8 cellular contexts compared by ENCODE assay signal in the genomic region with DNA sequence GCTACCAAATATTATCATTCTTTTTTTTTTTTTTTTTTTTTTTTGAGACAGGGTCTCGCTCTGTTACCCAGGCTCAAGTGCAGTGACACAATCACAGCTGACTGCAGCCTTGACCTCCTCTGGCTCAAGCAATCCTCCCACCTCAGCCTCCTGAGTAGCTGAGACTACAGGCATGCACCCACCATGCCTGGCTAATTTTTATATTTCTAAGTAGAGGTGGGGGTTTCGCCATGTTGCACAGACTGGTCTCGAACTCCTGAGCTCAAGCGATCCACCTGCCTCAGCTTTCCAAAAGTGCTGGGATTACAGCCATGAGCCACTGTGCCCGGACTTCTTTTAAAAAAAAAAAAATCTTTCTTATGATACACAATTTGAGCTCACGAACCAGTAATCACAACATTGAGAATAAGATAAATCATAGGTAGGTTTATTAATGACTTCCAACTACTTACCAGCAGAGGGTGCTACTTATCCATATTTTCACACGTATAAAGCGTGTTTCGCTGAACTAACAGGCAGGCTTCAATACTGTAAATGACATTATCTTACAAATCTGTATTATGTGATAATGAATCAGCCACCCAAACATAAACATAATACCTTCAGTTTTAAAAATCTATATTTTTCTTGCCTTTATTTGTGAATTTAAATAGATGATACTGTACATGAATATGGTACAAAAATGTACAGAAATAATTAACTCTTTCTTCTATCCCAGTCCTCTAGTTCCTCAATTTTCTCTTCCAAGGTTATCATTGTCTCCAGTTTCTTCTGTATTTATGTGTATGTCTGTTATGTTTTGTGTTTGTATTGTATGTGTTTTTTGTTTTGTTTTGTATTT. TPM values are rescaled to one million over a fixed set of nuclear protein-coding genes. Genes with fewer than 3 reads are reported as not detected.
DNase-seq lines count a peak whose midpoint lies in the region; ATAC-seq, FAIRE-seq and TF ChIP-seq lines count a peak whose summit lies in the region.

No MANE protein-coding gene starts in this region.

- 19% methylated on average over 9 of the region's 9 CpGs for WGBS in HepG2 (ENCODE audit: low lambda C conversion rate)
- WGBS in upper lobe of left lung, 2 donors, result 33 to 37% methylated on average over 8 to 9 of the region's 9 CpGs

- H3K4me1 ChIP-seq in OCI-LY1 (ENCODE audit: insufficient read depth, low read length, severe bottlenecking), result peaks cover 49% of the 10 kb centered on the region
- no peaks in the 10 kb centered on the region for H3K4me1 ChIP-seq in HepG2 (ENCODE audit: insufficient read depth, low read length)
- H3K4me1 ChIP-seq in upper lobe of left lung, result no peaks in the 10 kb centered on the region

- FAIRE-seq in HepG2 (lab: Jason Lieb, UNC), result peak; percentile 74

- DNase-seq in COLO829 (ENCODE audit: low spot score) (peak; percentile 69), GM19238 (ENCODE audit: insufficient read length, low spot score) (peak; percentile 19), KBM-7 (peak; percentile 72), choroid plexus epithelial cell (ENCODE audit: low read depth) (peak; percentile 84), HepG2 (ENCODE audit: low spot score) (peak; percentile 45), upper lobe of left lung (no peak)
- no peak for DNase-seq in activated CD8-positive, alpha-beta memory T cell treated with anti-CD3 and anti-CD28 coated beads, Interleukin-2, amount 50 U/mL, for 4 hours

- TF ChIP-seq POLR2A in HepG2 (IDR thresholded peaks at IDR 0.05; ENCODE audit: insufficient read depth in 1 of 2, low read depth in 2 of 2, low read length in 2 of 2), result no peak
- TF ChIP-seq POLR2A in upper lobe of left lung (IDR thresholded peaks at IDR 0.05), result no peak

- no TSS peak for BruUV-seq in HepG2 (replicated peaks; lab: Mats Ljungman, UMichigan)

- H3F3A ChIP-seq in OCI-LY1 (ENCODE audit: insufficient read depth, low read length), result no peaks in the 10 kb centered on the region

- H3K4me3 ChIP-seq in OCI-LY1 (ENCODE audit: low read depth, low read length, poor library complexity, severe bottlenecking) (no peak overlapping the region), choroid plexus epithelial cell (ENCODE audit: low read depth, low read length) (no peak overlapping the region), HepG2 (replicated peaks in 1 of 3; ENCODE audit: insufficient read depth in 1 of 3, low read depth in 2 of 3, low read length in 3 of 3) (no peak overlapping the region), upper lobe of left lung (no peak overlapping the region)

- H3K9ac ChIP-seq in OCI-LY1 (ENCODE audit: low read length) (no peak overlapping the region), HepG2 (ENCODE audit: insufficient read depth, low read depth, low read length) (no peak overlapping the region)

- H4K20me1 ChIP-seq in OCI-LY1 (ENCODE audit: insufficient read depth, low read length) (no peaks in the 10 kb centered on the region), HepG2 (ENCODE audit: insufficient read depth, low read length) (no peaks in the 10 kb centered on the region)

- no peaks in the 10 kb centered on the region for H3K27me3 ChIP-seq in OCI-LY1 (ENCODE audit: insufficient read depth, low read length)
- no peaks in the 10 kb centered on the region; a peak in 1 of 5 replicates for H3K27me3 ChIP-seq in HepG2 (ENCODE audit: control insufficient read depth in 1 of 2, insufficient read depth in 2 of 2, low read length in 2 of 2)
- no peaks in the 10 kb centered on the region for H3K27me3 ChIP-seq in upper lobe of left lung

- no peaks in the 10 kb centered on the region for H3K79me2 ChIP-seq in OCI-LY1 (ENCODE audit: insufficient read depth, low read length)
- H3K79me2 ChIP-seq in HepG2 (ENCODE audit: insufficient read depth, low read length), result no peaks in the 10 kb centered on the region

- intact Hi-C loops in HepG2 (cut with micrococcal nuclease; ENCODE audit: unreplicated experiment), result loop anchor here (1.0 kb wide), 2 partner anchors 139 to 396 kb away; no protein-coding TSS in a partner anchor

- TF ChIP-seq CTCF in OCI-LY1 (IDR thresholded peaks at IDR 0.05; ENCODE audit: low read length), result peak; percentile 69
- TF ChIP-seq CTCF in choroid plexus epithelial cell (conservative IDR thresholded peaks at IDR 0.05; ENCODE audit: low read depth, low read length), result peak; percentile 52
- TF ChIP-seq CTCF in HepG2 (CRISPR knock-in tag; IDR thresholded peaks at IDR 0.05), result peak; percentile 70
- peak; percentile 46 to 77 (median 70) for TF ChIP-seq CTCF in upper lobe of left lung (IDR thresholded peaks at IDR 0.05)

- peak; percentile 53; the same call in 1 of the 2 replicates for TF ChIP-seq RAD21 in HepG2 (CRISPR knock-in tag; IDR thresholded peaks at IDR 0.05)

- H2AFZ ChIP-seq in OCI-LY1 (ENCODE audit: low read length) (no peak overlapping the region), HepG2 (ENCODE audit: low read length) (no peak overlapping the region)

- ATAC-seq in HepG2, result peak; percentile 82
- ATAC-seq in upper lobe of left lung (ENCODE audit: low FRiP score in 2 of 2), result peak; percentile 73 to 87

- H3K9me2 ChIP-seq in OCI-LY1 (ENCODE audit: low read depth, low read length), result no peaks in the 10 kb centered on the region

- CTCF ChIA-PET in HepG2 (lab: Yijun Ruan, JAX; ENCODE audit: low intra/inter-chr PET ratio, low total read pairs), result interaction anchor here (1.5 to 2.1 kb wide), 4 partner anchors 128 to 396 kb away, joined by 4 to 11 read pairs (median 6); no protein-coding TSS in a partner anchor

- H3K36me3 ChIP-seq in OCI-LY1 (ENCODE audit: insufficient read depth, low read length), result no peaks in the 10 kb centered on the region
- no peaks in the 10 kb centered on the region for H3K36me3 ChIP-seq in HepG2 (replicated peaks in 1 of 2; ENCODE audit: control insufficient read depth in 1 of 2, insufficient read depth in 2 of 2, low read length in 2 of 2)
- no peaks in the 10 kb centered on the region for H3K36me3 ChIP-seq in upper lobe of left lung

- POLR2A ChIA-PET in HepG2 (lab: Yijun Ruan, JAX), result no interaction called here

- H3K9me3 ChIP-seq in OCI-LY1 (ENCODE audit: low read length) (no peaks in the 10 kb centered on the region), HepG2 (ENCODE audit: low read length) (no peaks in the 10 kb centered on the region), upper lobe of left lung (no peaks in the 10 kb centered on the region)

- H3K4me2 ChIP-seq in OCI-LY1 (ENCODE audit: low read length), result peak overlapping the region; percentile 44
- no peak overlapping the region for H3K4me2 ChIP-seq in HepG2 (ENCODE audit: low read depth, low read length)

- H3K27ac ChIP-seq in OCI-LY1 (ENCODE audit: low read depth, low read length, poor library complexity, severe bottlenecking) (no peak overlapping the region), HepG2 (ENCODE audit: extremely low read length, insufficient read depth, low read length) (no peak overlapping the region), upper lobe of left lung (no peak overlapping the region)

- in situ Hi-C loops in KBM-7 (cut with MboI; ENCODE audit: low pct_unique_long_range_greater_than_20kb, low sequenced_read_pairs), result loop anchor here (25.0 kb wide), 2 partner anchors 146 to 421 kb away; no protein-coding TSS in a partner anchor
- in situ Hi-C loops in HepG2 (cut with HindIII; ENCODE audit: extremely low pct_ligation_motif_present, low pct_unique_long_range_greater_than_20kb), result loop anchor here (5.0 kb wide), 1 partner anchor 141 kb away; no protein-coding TSS in a partner anchor

- TF ChIP-seq EP300 in HepG2 (IDR thresholded peaks at IDR 0.05; ENCODE audit: low read depth in 2 of 2, low read length in 2 of 2) (no peak), HepG2 (CRISPR knock-in tag; IDR thresholded peaks at IDR 0.05; ENCODE audit: borderline replicate concordance) (no peak), upper lobe of left lung (IDR thresholded peaks at IDR 0.05) (no peak)

TF ChIP-seq in HepG2, 621 proteins besides CTCF, POLR2A, EP300 and RAD21 (continues in another document):
- no peak for TF ChIP-seq FOXJ3 (CRISPR knock-in tag; IDR thresholded peaks at IDR 0.05; ENCODE audit: borderline replicate concordance)
- TF ChIP-seq NFYB (CRISPR knock-in tag; IDR thresholded peaks at IDR 0.05), result no peak
- peak; percentile 84 for TF ChIP-seq STAG1 (CRISPR knock-in tag; IDR thresholded peaks at IDR 0.05)
- peak; percentile 20; the same call in 1 of the 2 replicates for TF ChIP-seq ZNF652 (CRISPR knock-in tag; IDR thresholded peaks at IDR 0.05; ENCODE audit: borderline replicate concordance, low read depth)
- TF ChIP-seq HNRNPK (IDR thresholded peaks at IDR 0.05; ENCODE audit: low read depth, low read length, poor library complexity, severe bottlenecking), result no peak

RNA-seq across cellular contexts. Expression of gene BCAT1, which starts 42.5 kb away (rescaled TPM):
- 75.5 and 142 TPM in 2 replicates for total RNA-seq in HepG2 (2016; rRNA removed; fragmentation: Illumina TruSeq; extraction: Trizol)
- 5.6 and 7.0 TPM in 2 replicates for total RNA-seq in HepG2 (2016; cell fraction: cytosol; rRNA removed; fragmentation: Illumina TruSeq; extraction: Trizol; ENCODE audit: low read depth)
- 72.9 and 129 TPM in 2 replicates for total RNA-seq in HepG2 (2016; cell fraction: insoluble cytoplasmic fraction; rRNA removed; fragmentation: Illumina TruSeq; extraction: Trizol)
- total RNA-seq in HepG2 (2016; cell fraction: membrane; rRNA removed; fragmentation: Illumina TruSeq; extraction: Trizol), result 13.3 and 15.4 TPM in 2 replicates
- 33.0 and 33.1 TPM in 2 replicates for total RNA-seq in HepG2 (2016; cell fraction: nucleus; rRNA removed; fragmentation: Illumina TruSeq; extraction: Trizol)
- 7.8 and 8.0 TPM in 2 replicates for polyA plus RNA-seq in HepG2 (2011; rRNA removed)
- 3.9 and 5.8 TPM in 2 replicates for polyA plus RNA-seq in HepG2 (2011; cell fraction: cytosol; rRNA removed)
- polyA plus RNA-seq in HepG2 (2011; cell fraction: nucleus; rRNA removed), result 5.0 and 7.8 TPM in 2 replicates
- 20.1 and 29.8 TPM in 2 replicates for polyA plus RNA-seq in HepG2 (2012)
- polyA plus RNA-seq in HepG2 (2016; cell fraction: cytosol; fragmentation: Illumina TruSeq; extraction: Trizol; ENCODE audit: low read depth), result 2.8 and 5.4 TPM in 2 replicates
- polyA plus RNA-seq in HepG2 (2016; cell fraction: insoluble cytoplasmic fraction; fragmentation: Illumina TruSeq; extraction: Trizol; ENCODE audit: low read depth), result 42.2 and 43.3 TPM in 2 replicates
- polyA plus RNA-seq in HepG2 (2016; cell fraction: membrane; fragmentation: Illumina TruSeq; extraction: Trizol; ENCODE audit: low read depth), result 6.0 and 6.1 TPM in 2 replicates
- polyA plus RNA-seq in HepG2 (2016; cell fraction: nucleus; fragmentation: Illumina TruSeq; extraction: Trizol; ENCODE audit: insufficient read depth, low read depth), result 16.8 and 16.9 TPM in 2 replicates
- 0.49 and 19.4 TPM in 2 replicates for polyA minus RNA-seq in HepG2 (2011; rRNA and poly(A)+ RNA removed; ENCODE audit: low replicate concordance)
- 29.5 and 39.7 TPM in 2 replicates for polyA minus RNA-seq in HepG2 (2011; cell fraction: cytosol; rRNA and poly(A)+ RNA removed)
- 30.2 and 33.6 TPM in 2 replicates for polyA minus RNA-seq in HepG2 (2011; cell fraction: nucleus; rRNA and poly(A)+ RNA removed)
- total RNA-seq in upper lobe of left lung, result 100 to 1,000 TPM in 1 of 6 donors, 10 to 100 TPM in 5; 52.7 to 145 (median 72.7) TPM

Comparison
In these comparisons a context has a peak if more than half of its experiments do, and no peak if none do; other contexts are left out.
1. DNase-seq: peak in COLO829 (single experiment), GM19238 (single experiment), KBM-7 (single experiment), choroid plexus epithelial cell (single experiment) and HepG2 (single experiment); none in upper lobe of left lung (0 of 2) and activated CD8-positive, alpha-beta memory T cell treated with anti-CD3 and anti-CD28 coated beads, Interleukin-2, amount 50 U/mL, for 4 hours (single experiment).
2. Peak in every context shown above with its lines, with median percentiles within 50 percentile points of each other: CTCF ChIP-seq.